Comparison of ENCODE assay signal across 1 cellular context in genomic region chr19:38587562-38587961, GRCh38.
TF ChIP-seq lines count a peak whose summit lies in the region.

No MANE protein-coding gene starts in this region.

TF ChIP-seq in A549, 52 proteins besides CTCF, POLR2A, EP300 and RAD21:
- TF ChIP-seq JUN (IDR thresholded peaks at IDR 0.05), result no peak
- no peak for TF ChIP-seq CEBPB (IDR thresholded peaks at IDR 0.05)
- no peak for TF ChIP-seq HDAC2 (IDR thresholded peaks at IDR 0.05)
- TF ChIP-seq HES2 (IDR thresholded peaks at IDR 0.05), result no peak
- no peak for TF ChIP-seq SREBF2 (IDR thresholded peaks at IDR 0.05)
- no peak for TF ChIP-seq HMGXB4 (CRISPR knock-in tag; IDR thresholded peaks at IDR 0.05; ENCODE audit: borderline replicate concordance)
- TF ChIP-seq TP53 (CRISPR knock-in tag; IDR thresholded peaks at IDR 0.05), result no peak
- no peak for TF ChIP-seq NR3C1 (IDR thresholded peaks at IDR 0.05)
- no peak for TF ChIP-seq E2F6 (IDR thresholded peaks at IDR 0.05; ENCODE audit: borderline replicate concordance, low read depth)
- TF ChIP-seq HEYL (CRISPR knock-in tag; IDR thresholded peaks at IDR 0.05), result no peak
- TF ChIP-seq CBX8 (IDR thresholded peaks at IDR 0.05), result no peak
- no peak for TF ChIP-seq BCL3 (IDR thresholded peaks at IDR 0.05)
- no peak for TF ChIP-seq ZC3H11A (IDR thresholded peaks at IDR 0.05)
- TF ChIP-seq GATA3 (IDR thresholded peaks at IDR 0.05; ENCODE audit: borderline replicate concordance), result no peak
- TF ChIP-seq FOSL2 (IDR thresholded peaks at IDR 0.05), result no peak
- TF ChIP-seq FOSL2 (CRISPR knock-in tag; IDR thresholded peaks at IDR 0.05), result no peak
- no peak for TF ChIP-seq KDM5A (IDR thresholded peaks at IDR 0.05)
- TF ChIP-seq RCOR1 (IDR thresholded peaks at IDR 0.05; ENCODE audit: low read depth, low read length), result no peak
- TF ChIP-seq BHLHE40 (IDR thresholded peaks at IDR 0.05; ENCODE audit: low read depth, low read length), result no peak
- TF ChIP-seq RFX5 (IDR thresholded peaks at IDR 0.05), result no peak
